In the genomic region with DNA sequence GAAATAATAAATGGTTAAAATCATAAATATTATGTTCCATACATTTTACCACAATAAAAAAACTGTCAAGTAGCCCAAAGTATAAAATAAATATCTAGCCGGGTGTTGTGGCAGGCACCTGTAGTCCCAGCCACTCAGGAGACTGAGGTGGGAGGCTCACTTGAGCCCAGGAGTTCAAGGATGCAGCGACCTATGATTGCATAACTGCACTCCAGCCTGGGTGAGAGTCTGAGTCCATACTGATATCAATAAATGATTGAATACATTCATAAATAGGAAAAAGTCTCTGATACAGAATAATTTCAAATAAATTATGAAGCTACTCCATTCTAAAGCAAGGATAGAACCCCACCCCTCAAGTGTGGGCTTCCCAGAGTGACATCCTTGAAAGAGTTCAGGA, we compare ENCODE assay signal across 35 cellular contexts.
"Had no signal": no experiment of that assay in that cellular context is flagged by ENCODE, and none has a peak within 500 bp of the region (broad histone marks: within the 10 kb centered on the region; RNA-seq: fewer than 3 reads in every experiment).

No MANE protein-coding gene starts in this region.

- H3K4me1 Mint-ChIP-seq: activated B cell treated with CpG ODN at 0.5 μM for 24 hours had no signal

- H3K36me3 Mint-ChIP-seq: activated CD4-positive, alpha-beta memory T cell treated with anti-CD3 and anti-CD28 coated beads for 36 hours; activated naive CD4-positive, alpha-beta T cell treated with anti-CD3 and anti-CD28 coated beads, Interleukin-2, amount 50 U/mL, for 72 hours; activated naive CD8-positive, alpha-beta T cell treated with anti-CD3 and anti-CD28 coated beads for 36 hours had no signal

- H3K4me3 ChIP-seq: adrenal gland, body of pancreas, breast epithelium had no signal

- DNase-seq: activated B cell treated with CpG ODN at 0.5 μM for 24 hours; activated CD4-positive, alpha-beta memory T cell treated with anti-CD3 and anti-CD28 coated beads for 36 hours; activated CD4-positive, alpha-beta T cell treated with anti-CD3 and anti-CD28 coated beads for 4 hours; activated CD4-positive, alpha-beta T cell treated with anti-CD3 and anti-CD28 coated beads, Interleukin-2, amount 10 ng/mL, durations not matched to agents 24 days and 14 days; activated CD4-positive, alpha-beta T cell treated with anti-CD3 and anti-CD28 coated beads, Interleukin-2, amount 50 U/mL, for 1 hour; activated CD4-positive, alpha-beta T cell treated with anti-CD3 and anti-CD28 coated beads, Interleukin-2, amount 50 U/mL, for 4 hours; activated CD4-positive, CD25-positive, alpha-beta regulatory T cell treated with anti-CD3 and anti-CD28 coated beads, Interleukin-2, amount 50 U/mL, for 72 hours; activated CD8-positive, alpha-beta memory T cell treated with anti-CD3 and anti-CD28 coated beads, Interleukin-2, amount 50 U/mL, for 4 hours; activated CD8-positive, alpha-beta T cell treated with anti-CD3 and anti-CD28 coated beads for 36 hours; activated gamma-delta T cell treated with Interleukin-2 at 50 U/mL for 16 hours; activated naive CD4-positive, alpha-beta T cell; activated naive CD4-positive, alpha-beta T cell treated with anti-CD3 and anti-CD28 coated beads for 36 hours; activated naive CD4-positive, alpha-beta T cell treated with anti-CD3 and anti-CD28 coated beads, Interleukin-2, amount 50 U/mL, for 16 hours; activated naive CD8-positive, alpha-beta T cell treated with anti-CD3 and anti-CD28 coated beads for 36 hours; activated T-cell treated with anti-CD3 and anti-CD28 coated beads for 4 hours; activated T-cell treated with anti-CD3 and anti-CD28 coated beads, Interleukin-2, amount 50 U/mL, for 1 hour; activated T-cell treated with anti-CD3 and anti-CD28 coated beads, Interleukin-2, amount 50 U/mL, for 4 hours; activated T-cell treated with anti-CD3 and anti-CD28 coated beads, Interleukin-2, amount 50 U/mL, for 72 hours; adrenal gland; amniotic stem cell; body of pancreas; brain microvascular endothelial cell; central memory CD4-positive, alpha-beta T cell; T-helper 1 cell; T-helper 2 cell; T-helper 9 cell had no signal

- ATAC-seq: activated CD8-positive, alpha-beta T cell treated with anti-CD3 and anti-CD28 coated beads for 36 hours; activated naive CD4-positive, alpha-beta T cell treated with anti-CD3 and anti-CD28 coated beads, Interleukin-2, amount 50 U/mL, for 72 hours; activated T-cell treated with anti-CD3 and anti-CD28 coated beads, Interleukin-2, amount 50 U/mL, for 4 hours; activated T-cell treated with anti-CD3 and anti-CD28 coated beads, Interleukin-2, amount 50 U/mL, for 72 hours; activated T-helper 17 cell treated with anti-CD3 and anti-CD28 coated beads, Interleukin-2, amount 50 U/mL, for 72 hours; body of pancreas had no signal

- H3K9me3 ChIP-seq: adrenal gland, body of pancreas had no signal

- H3K36me3 ChIP-seq: adrenal gland, brain microvascular endothelial cell, breast epithelium had no signal

- H3K4me1 ChIP-seq: adrenal gland, body of pancreas, breast epithelium had no signal

- H3K27ac Mint-ChIP-seq: activated B cell treated with CpG ODN at 0.5 μM for 24 hours; activated CD4-positive, alpha-beta memory T cell treated with anti-CD3 and anti-CD28 coated beads for 36 hours; activated CD4-positive, alpha-beta T cell treated with anti-CD3 and anti-CD28 coated beads, Interleukin-2, amount 10 ng/mL, durations not matched to agents 24 days and 14 days; activated CD8-positive, alpha-beta T cell treated with anti-CD3 and anti-CD28 coated beads for 36 hours; activated naive CD4-positive, alpha-beta T cell treated with anti-CD3 and anti-CD28 coated beads for 36 hours; activated naive CD4-positive, alpha-beta T cell treated with anti-CD3 and anti-CD28 coated beads, Interleukin-2, amount 50 U/mL, for 72 hours; activated naive CD8-positive, alpha-beta T cell treated with anti-CD3 and anti-CD28 coated beads for 36 hours; activated T-cell treated with anti-CD3 and anti-CD28 coated beads, Interleukin-2, amount 50 U/mL, for 72 hours; activated T-helper 1 cell treated with anti-CD3 and anti-CD28 coated beads, Interleukin-12 subunit alpha, Interleukin-12 subunit beta, Interleukin-2, Interleukin-4 antibody, amounts not matched to agents 30 ng/mL and 10 ng/mL and 1 ng/mL, durations not matched to agents 14 hours and 24 hours and 36 hours; activated T-helper 17 cell treated with anti-CD3 and anti-CD28 coated beads, Interleukin-2, amount 50 U/mL, for 72 hours; T-helper 1 cell treated with Interleukin-12 subunit alpha and Interleukin-12 subunit beta and Interleukin-4 antibody, amounts not matched to agents 30 μg/mL and 1 μg/mL, for 36 hours; T-helper 2 cell treated with Interferon-gamma antibody and Interleukin-4, amounts not matched to agents 5 μg/mL and 100 μg/mL, for 36 hours had no signal

- H3K9me3 Mint-ChIP-seq: activated B cell treated with CpG ODN at 0.5 μM for 24 hours; activated CD4-positive, alpha-beta T cell treated with anti-CD3 and anti-CD28 coated beads, Interleukin-2, amount 10 ng/mL, durations not matched to agents 24 days and 14 days; activated CD8-positive, alpha-beta T cell treated with anti-CD3 and anti-CD28 coated beads for 36 hours; activated naive CD4-positive, alpha-beta T cell treated with anti-CD3 and anti-CD28 coated beads for 36 hours; activated naive CD4-positive, alpha-beta T cell treated with anti-CD3 and anti-CD28 coated beads, Interleukin-2, amount 50 U/mL, for 72 hours; activated naive CD8-positive, alpha-beta T cell treated with anti-CD3 and anti-CD28 coated beads for 36 hours; activated T-cell treated with anti-CD3 and anti-CD28 coated beads, Interleukin-2, amount 50 U/mL, for 4 hours; activated T-cell treated with anti-CD3 and anti-CD28 coated beads, Interleukin-2, amount 50 U/mL, for 72 hours; activated T-helper 1 cell treated with anti-CD3 and anti-CD28 coated beads, Interleukin-12 subunit alpha, Interleukin-12 subunit beta, Interleukin-2, Interleukin-4 antibody, amounts not matched to agents 30 ng/mL and 10 ng/mL and 1 ng/mL, durations not matched to agents 14 hours and 24 hours and 36 hours; activated T-helper 17 cell treated with anti-CD3 and anti-CD28 coated beads, Interleukin-2, amount 50 U/mL, for 72 hours; T-helper 1 cell treated with Interleukin-12 subunit alpha and Interleukin-12 subunit beta and Interleukin-4 antibody, amounts not matched to agents 30 μg/mL and 1 μg/mL, for 36 hours; T-helper 2 cell treated with Interferon-gamma antibody and Interleukin-4, amounts not matched to agents 5 μg/mL and 100 μg/mL, for 36 hours had no signal

- H3K4me3 Mint-ChIP-seq: activated B cell treated with CpG ODN at 0.5 μM for 24 hours; activated CD4-positive, alpha-beta memory T cell treated with anti-CD3 and anti-CD28 coated beads for 36 hours; activated CD4-positive, alpha-beta T cell treated with anti-CD3 and anti-CD28 coated beads, Interleukin-2, amount 10 ng/mL, durations not matched to agents 24 days and 14 days; activated CD8-positive, alpha-beta T cell treated with anti-CD3 and anti-CD28 coated beads for 36 hours; activated naive CD4-positive, alpha-beta T cell treated with anti-CD3 and anti-CD28 coated beads for 36 hours; activated naive CD8-positive, alpha-beta T cell treated with anti-CD3 and anti-CD28 coated beads for 36 hours; activated T-cell treated with anti-CD3 and anti-CD28 coated beads, Interleukin-2, amount 50 U/mL, for 4 hours; activated T-cell treated with anti-CD3 and anti-CD28 coated beads, Interleukin-2, amount 50 U/mL, for 72 hours; activated T-helper 1 cell treated with anti-CD3 and anti-CD28 coated beads, Interleukin-12 subunit alpha, Interleukin-12 subunit beta, Interleukin-2, Interleukin-4 antibody, amounts not matched to agents 30 ng/mL and 10 ng/mL and 1 ng/mL, durations not matched to agents 14 hours and 24 hours and 36 hours; activated T-helper 17 cell treated with anti-CD3 and anti-CD28 coated beads, Interleukin-2, amount 50 U/mL, for 72 hours; T-helper 1 cell treated with Interleukin-12 subunit alpha and Interleukin-12 subunit beta and Interleukin-4 antibody, amounts not matched to agents 30 μg/mL and 1 μg/mL, for 36 hours; T-helper 2 cell treated with Interferon-gamma antibody and Interleukin-4, amounts not matched to agents 5 μg/mL and 100 μg/mL, for 36 hours had no signal

- H3K27ac ChIP-seq: adrenal gland, body of pancreas, brain microvascular endothelial cell, breast epithelium, VCaP had no signal

- FAIRE-seq: astrocyte, TTC549 had no signal

- H3K27me3 ChIP-seq: body of pancreas, breast epithelium had no signal
